In the genomic region with DNA sequence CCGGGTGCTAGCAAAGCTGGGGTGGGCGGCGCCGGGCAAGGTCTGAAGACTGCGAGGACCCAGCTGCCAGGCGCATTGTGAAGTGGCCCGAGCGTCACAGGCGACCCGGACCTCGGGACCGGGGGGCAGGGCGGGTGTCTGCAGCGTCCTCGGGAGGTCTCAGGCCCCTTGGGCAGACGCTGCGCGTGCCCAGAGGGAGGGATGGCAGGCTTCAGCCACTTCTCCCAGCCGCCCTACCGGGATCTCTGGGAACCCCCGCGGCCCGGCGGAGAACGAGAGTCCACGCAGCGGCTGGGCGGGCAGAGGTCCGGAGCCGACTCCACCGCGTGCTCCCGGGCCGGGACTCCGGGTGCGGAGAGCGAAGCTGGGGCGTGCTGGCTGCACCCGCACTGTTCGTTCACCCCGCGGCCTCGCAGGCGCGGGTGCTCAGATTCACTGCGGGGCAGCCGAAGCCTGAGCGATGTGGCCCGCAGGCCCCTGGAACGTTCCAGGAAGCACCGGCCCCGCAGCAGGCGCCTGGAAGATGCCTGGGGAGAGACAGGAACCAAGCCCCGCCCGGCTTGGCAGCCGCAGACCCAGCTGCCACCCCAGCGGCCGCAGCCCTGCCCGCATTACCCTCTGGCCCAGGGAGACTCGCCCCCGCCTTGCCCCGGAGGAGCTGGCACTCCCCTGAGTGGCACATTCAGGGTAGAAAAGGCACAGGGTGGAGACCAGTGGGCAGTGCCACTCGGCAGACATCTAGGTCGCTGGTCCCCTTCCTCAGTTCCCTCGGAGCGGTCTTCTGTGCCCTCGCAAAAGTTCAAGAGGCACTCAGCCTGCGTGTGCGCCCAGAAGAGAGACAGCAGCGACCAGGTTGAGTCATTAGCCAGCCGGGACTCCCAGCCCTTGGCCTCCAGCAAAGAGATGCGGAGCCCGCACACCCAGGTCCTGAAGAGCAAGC, we compare ENCODE assay signal across 2 cellular contexts.
A peak's percentile ranks its signal among the peaks of the same experiment; 100 is the strongest.
TF ChIP-seq lines count a peak whose summit lies in the region.

Gene CCDC185 (plus strand): TSS at position 141 of the 940 bp plus-strand sequence. CDS start 61 bp downstream, at position 202.

TF ChIP-seq in Ishikawa, 13 proteins besides CTCF, POLR2A, EP300 and RAD21:
- no peak for TF ChIP-seq NFIC (IDR thresholded peaks at IDR 0.05)
- TF ChIP-seq, protein P1, sequence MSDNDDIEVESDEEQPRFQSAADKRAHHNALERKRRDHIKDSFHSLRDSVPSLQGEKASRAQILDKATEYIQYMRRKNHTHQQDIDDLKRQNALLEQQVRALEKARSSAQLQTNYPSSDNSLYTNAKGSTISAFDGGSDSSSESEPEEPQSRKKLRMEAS (IDR thresholded peaks at IDR 0.05), result peak; percentile 70
TF ChIP-seq in Ishikawa: peak in this region for 1.

TF ChIP-seq in endothelial cell of umbilical vein, 7 proteins besides CTCF, POLR2A, EP300 and RAD21:
- TF ChIP-seq MYC (IDR thresholded peaks at IDR 0.05; ENCODE audit: low read depth, low read length) (no peak), POLR2AphosphoS5 (IDR thresholded peaks at IDR 0.05; ENCODE audit: insufficient read depth, low read depth, low read length) (no peak), EZH2 (IDR thresholded peaks at IDR 0.05; ENCODE audit: borderline replicate concordance, low read depth, low read length, severe bottlenecking) (peak; percentile 70)
TF ChIP-seq in endothelial cell of umbilical vein: peak in this region for 1.
